Comparison of ENCODE assay signal across 8 cellular contexts in the genomic region with DNA sequence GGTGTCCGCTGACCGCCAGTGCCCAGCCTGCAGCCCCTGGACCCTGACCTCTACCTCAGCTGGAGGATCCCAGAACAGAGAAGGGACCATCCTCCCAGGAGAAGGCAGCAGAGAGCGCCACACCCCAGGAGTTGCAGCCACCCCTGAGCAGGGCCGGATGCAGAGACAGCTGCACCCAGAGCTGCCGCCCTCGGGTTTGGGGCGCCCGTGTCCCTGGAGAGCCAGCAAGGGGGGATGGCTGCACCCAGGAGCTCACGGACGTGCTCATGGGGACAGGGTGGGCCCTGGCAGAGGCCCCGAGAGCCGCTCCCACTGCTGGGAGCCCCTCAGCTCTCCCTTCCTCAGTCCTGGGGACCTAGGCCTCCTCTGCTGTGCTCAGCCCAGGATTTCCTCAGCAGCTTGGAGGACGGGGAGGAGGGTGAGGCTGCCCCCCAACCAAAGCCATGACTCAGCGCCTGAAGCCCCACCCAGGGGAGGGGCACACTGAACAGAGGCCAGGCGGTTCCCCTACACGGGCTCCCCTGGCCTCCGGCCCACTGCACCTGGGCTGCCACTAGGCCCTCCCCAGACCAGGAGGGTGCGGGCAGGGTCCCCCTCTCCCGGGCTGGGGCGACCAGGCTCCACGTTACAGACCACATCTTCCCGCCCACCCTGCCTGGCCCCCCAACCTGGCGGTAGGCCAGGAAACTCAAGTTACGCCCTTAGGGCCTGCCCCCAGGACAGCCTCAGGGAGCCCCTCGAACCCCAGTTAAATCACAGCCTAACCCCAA. TPM values are rescaled to one million over a fixed set of nuclear protein-coding genes. Genes with fewer than 3 reads are reported as not detected.
DNase-seq lines count a peak whose midpoint lies in the region; ATAC-seq and TF ChIP-seq lines count a peak whose summit lies in the region.

No MANE protein-coding gene starts in this region.

- peaks cover 4% of the 10 kb centered on the region for H3K79me2 ChIP-seq in OCI-LY3 (ENCODE audit: low read length)

- H3K9me3 Mint-ChIP-seq in type B pancreatic cell = no peaks in the 10 kb centered on the region

- H3K36me3 ChIP-seq in A673 (ENCODE audit: insufficient read depth, low read length, poor library complexity, severe bottlenecking) (no peaks in the 10 kb centered on the region), OCI-LY3 (replicated peaks; ENCODE audit: low read depth, low read length) (no peaks in the 10 kb centered on the region)

- H3K4me1 Mint-ChIP-seq in type B pancreatic cell (ENCODE audit: unreplicated experiment) = peaks cover 15% of the 10 kb centered on the region

- peaks cover 39% of the 10 kb centered on the region for H3K4me1 ChIP-seq in A673 (ENCODE audit: insufficient read depth, low read length, poor library complexity, severe bottlenecking)
- H3K4me1 ChIP-seq in OCI-LY3 (ENCODE audit: low read length) = peaks cover 27% of the 10 kb centered on the region

- no TSS peak for BruUV-seq in A673 (replicated peaks; lab: Mats Ljungman, UMichigan)

- CTCF ChIA-PET in A673 (lab: Charles Lee) = interaction anchor here (0.6 to 1.0 kb wide), 3 partner anchors 183 to 604 kb away, joined by 3 to 5 read pairs (median 3); no protein-coding TSS in a partner anchor

- TF ChIP-seq POLR2A in GM19099 (IDR thresholded peaks at IDR 0.05; ENCODE audit: extremely low read depth, insufficient read length, low read depth) = peak; percentile 42

- H3K9me3 ChIP-seq in A673 (ENCODE audit: low read depth, low read length, poor library complexity, severe bottlenecking) (no peaks in the 10 kb centered on the region), OCI-LY3 (ENCODE audit: insufficient read depth, low read length) (no peaks in the 10 kb centered on the region)

- intact Hi-C loops in A673 (cut with micrococcal nuclease; ENCODE audit: unreplicated experiment) = loop anchor here (5.0 to 10.0 kb wide), 2 partner anchors 183 to 281 kb away; partner anchors contain the start of gene AGRN

- ATAC-seq in HG03135 (IDR thresholded peaks at IDR 0.05; ENCODE audit: unreplicated experiment) = no peak

- peak; percentile 90 for DNase-seq in A673 (ENCODE audit: low spot score)
- peak; percentile 77 to 83 for DNase-seq in activated T-cell treated with anti-CD3 and anti-CD28 coated beads, Interleukin-2, amount 50 U/mL, for 48 hours
- DNase-seq in fibroblast of pulmonary artery (ENCODE audit: low read depth) = peak; percentile 70
- peak; percentile 13 for DNase-seq in non-pigmented ciliary epithelial cell (ENCODE audit: low read depth)
- no peak for DNase-seq in type B pancreatic cell (ENCODE audit: extremely low spot score, unreplicated experiment)

- H3K27ac ChIP-seq in A673 (ENCODE audit: low read depth, low read length, poor library complexity, severe bottlenecking) (peak overlapping the region; percentile 89), OCI-LY3 (ENCODE audit: low read length) (no peak overlapping the region)

- H4K20me1 ChIP-seq in OCI-LY3 (ENCODE audit: insufficient read depth, low read length) = 0 out of 2 replicates have a peak, but pooled peaks cover 3% of the 10 kb centered on the region

- peak overlapping the region; percentile 93 for H3K27ac Mint-ChIP-seq in type B pancreatic cell

- H3K4me2 ChIP-seq in OCI-LY3 (ENCODE audit: low read length) = peak overlapping the region; percentile 66

- POLR2A ChIA-PET in A673 (lab: Charles Lee; ENCODE audit: low non-redundant PET) = interaction anchor here (0.5 to 0.6 kb wide), 2 partner anchors 124 to 184 kb away, joined by 4 to 5 read pairs; no protein-coding TSS in a partner anchor

- H3K27me3 Mint-ChIP-seq in type B pancreatic cell = no peaks in the 10 kb centered on the region

- H2AFZ ChIP-seq in OCI-LY3 (ENCODE audit: low read depth, low read length) = no peak overlapping the region

- no peaks in the 10 kb centered on the region for H3K27me3 ChIP-seq in A673 (replicated peaks; ENCODE audit: insufficient read depth, low read depth, low read length, poor library complexity)
- H3K27me3 ChIP-seq in OCI-LY3 (ENCODE audit: low read depth, low read length) = no peaks in the 10 kb centered on the region

- no peaks in the 10 kb centered on the region for H3K36me3 Mint-ChIP-seq in type B pancreatic cell

- no peak for TF ChIP-seq CTCF in A673 (conservative IDR thresholded peaks at IDR 0.05; ENCODE audit: low read depth, low read length)
- TF ChIP-seq CTCF in OCI-LY3 (IDR thresholded peaks at IDR 0.05; ENCODE audit: low read depth, low read length) = no peak
- no peak for TF ChIP-seq CTCF in fibroblast of pulmonary artery (IDR thresholded peaks at IDR 0.05; ENCODE audit: low read length, missing control alignments)
- no peak for TF ChIP-seq CTCF in type B pancreatic cell (conservative IDR thresholded peaks at IDR 0.05)

- H3K4me3 Mint-ChIP-seq in type B pancreatic cell = peak overlapping the region; percentile 91

- peak overlapping the region; percentile 25; the same call in 1 of the 2 replicates for H3K9ac ChIP-seq in OCI-LY3 (ENCODE audit: low read length)

- H3K4me3 ChIP-seq in A673 (ENCODE audit: low read depth, low read length, poor library complexity, severe bottlenecking) = peak overlapping the region; percentile 88
- H3K4me3 ChIP-seq in OCI-LY3 (ENCODE audit: low read length) = peak overlapping the region; percentile 39
- H3K4me3 ChIP-seq in fibroblast of pulmonary artery (replicated peaks; ENCODE audit: low read depth, low read length) = peak overlapping the region; percentile 72

RNA-seq across cellular contexts. Expression of gene ACAP3, which starts 2.2 kb away (rescaled TPM):
- total RNA-seq in A673 (2021) (67.6 and 71.9 TPM in 2 replicates), type B pancreatic cell (ENCODE audit: low replicate concordance) (93.9 and 103 TPM in 2 replicates)

RNA-seq across cellular contexts. Expression of gene PUSL1, which starts 2.9 kb away (rescaled TPM):
- total RNA-seq in A673 (2021) (28.5 and 31.3 TPM in 2 replicates), type B pancreatic cell (ENCODE audit: low replicate concordance) (20.4 and 25.5 TPM in 2 replicates)

RNA-seq across cellular contexts. Expression of gene INTS11, which starts 19.0 kb away (rescaled TPM):
- total RNA-seq in A673 (2021) = 156 and 182 TPM in 2 replicates
- total RNA-seq in type B pancreatic cell (ENCODE audit: low replicate concordance) = 127 and 138 TPM in 2 replicates

RNA-seq across cellular contexts. Expression of gene CPTP, which starts 19.1 kb away (rescaled TPM):
- 17.0 and 20.8 TPM in 2 replicates for total RNA-seq in A673 (2021)
- 24.2 and 28.5 TPM in 2 replicates for total RNA-seq in type B pancreatic cell (ENCODE audit: low replicate concordance)

RNA-seq across cellular contexts. Expression of gene SCNN1D, which starts 25.2 kb away (rescaled TPM):
- total RNA-seq in A673 (2021) (4.5 and 13.0 TPM in 2 replicates), type B pancreatic cell (ENCODE audit: low replicate concordance) (2.7 and 13.5 TPM in 2 replicates)
